Comparison of ENCODE assay signal across 1 cellular context in the genomic region with DNA sequence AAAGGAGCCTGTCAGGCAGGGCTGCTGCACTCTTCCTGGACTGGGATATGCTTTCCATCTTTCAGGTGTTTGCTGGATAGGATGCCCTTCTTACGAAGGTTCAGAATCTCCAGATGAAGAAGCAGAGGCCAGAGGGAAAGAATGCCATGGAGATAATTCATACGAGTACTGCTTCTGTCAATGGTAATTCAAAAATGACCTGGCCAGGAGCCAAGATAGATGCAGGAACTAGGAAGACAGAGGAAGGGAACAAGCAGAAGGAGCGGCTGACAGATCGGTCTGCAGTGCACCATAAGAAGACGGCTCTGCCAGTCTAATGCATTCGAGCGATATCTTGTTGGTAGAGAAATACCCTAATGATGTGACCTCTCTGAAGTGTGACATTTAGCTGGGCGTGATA.
TF ChIP-seq lines count a peak whose summit lies in the region.

No MANE protein-coding gene starts in this region.

TF ChIP-seq in K562, 482 proteins besides CTCF, POLR2A, EP300 and RAD21:
- TF ChIP-seq NFIC (IDR thresholded peaks at IDR 0.05) (peak; percentile 94), NFE2 (IDR thresholded peaks at IDR 0.05; ENCODE audit: low read depth) (no peak), ZNF316 (IDR thresholded peaks at IDR 0.05) (no peak), NFIX (CRISPR knock-in tag; IDR thresholded peaks at IDR 0.05; ENCODE audit: low read depth) (peak; percentile 65; the same call in 1 of the 2 replicates), DNMT1 (IDR thresholded peaks at IDR 0.05) (no peak), MEIS2 (IDR thresholded peaks at IDR 0.05; ENCODE audit: partially characterized antibody) (peak; percentile 11)
